In genomic region chr3:139953131-139953910, GRCh38 we compare ENCODE assay signal across 22 cellular contexts. TPM values are rescaled to one million over a fixed set of nuclear protein-coding genes. Genes with fewer than 3 reads are reported as not detected.
"Had no signal": no experiment of that assay in that cellular context is flagged by ENCODE, and none has a peak within 500 bp of the region (broad histone marks: within the 10 kb centered on the region; RNA-seq: fewer than 3 reads in every experiment).

No MANE protein-coding gene starts in this region.

- ATAC-seq: activated CD4-positive, alpha-beta T cell treated with anti-CD3 and anti-CD28 coated beads for 36 hours; activated T-cell treated with anti-CD3 and anti-CD28 coated beads, Interleukin-2, amount 50 U/mL, for 72 hours; gastrocnemius medialis; left lobe of liver; lower lobe of right lung; natural killer cell had no signal

- H3K4me1 ChIP-seq: esophagus muscularis mucosa, gastrocnemius medialis, lower lobe of right lung, spleen had no signal

- DNase-seq: activated B cell treated with CpG ODN at 0.5 μM for 24 hours; activated CD4-positive, alpha-beta T cell treated with anti-CD3 and anti-CD28 coated beads for 36 hours; activated CD4-positive, alpha-beta T cell treated with anti-CD3 and anti-CD28 coated beads, Interleukin-2, amount 50 U/mL, for 4 hours; activated CD8-positive, alpha-beta memory T cell treated with anti-CD3 and anti-CD28 coated beads for 24 hours; activated CD8-positive, alpha-beta memory T cell treated with anti-CD3 and anti-CD28 coated beads, Interleukin-2, amount 50 U/mL, for 48 hours; activated effector memory CD4-positive, alpha-beta T cell treated with anti-CD3 and anti-CD28 coated beads, Interleukin-2, amount 50 U/mL, for 16 hours; activated naive CD4-positive, alpha-beta T cell treated with anti-CD3 and anti-CD28 coated beads, Interleukin-2, amount 10 ng/mL, durations not matched to agents 7 days and 5 days; activated T-cell treated with anti-CD3 and anti-CD28 coated beads, Interleukin-2, amount 50 U/mL, for 72 hours; amygdala; gastrocnemius medialis; hippocampal formation; lower lobe of right lung; natural killer cell; spleen; stimulated activated CD4-positive, alpha-beta T cell treated with anti-CD3 and anti-CD28 coated beads, Interleukin-4, amount 100 ng/mL, for 1 hour; stimulated activated naive CD4-positive, alpha-beta T cell; T1000; testis; trophoblast cell had no signal

- H3K27me3 ChIP-seq: gastrocnemius medialis, testis had no signal

- H3K27ac ChIP-seq: cardiac muscle cell, esophagus muscularis mucosa, gastrocnemius medialis, lower lobe of right lung, spleen, testis had no signal

- H3K36me3 ChIP-seq: cardiac muscle cell, esophagus muscularis mucosa, gastrocnemius medialis, lower lobe of right lung, spleen had no signal

- H3K4me3 ChIP-seq: cardiac muscle cell, esophagus muscularis mucosa, gastrocnemius medialis, lower lobe of right lung, spleen, testis had no signal

- H3K9me3 ChIP-seq: esophagus muscularis mucosa, gastrocnemius medialis, lower lobe of right lung, spleen, testis had no signal

RNA-seq across cellular contexts. Expression of gene CLSTN2, which starts 18.3 kb away (rescaled TPM):
- total RNA-seq: activated B cell treated with CpG ODN at 0.5 μM for 24 hours; activated CD4-positive, alpha-beta T cell treated with anti-CD3 and anti-CD28 coated beads for 36 hours; activated T-cell treated with anti-CD3 and anti-CD28 coated beads, Interleukin-2, amount 50 U/mL, for 72 hours had no signal
